Comparison of ENCODE assay signal across 15 cellular contexts in genomic region chr5:150034677-150035076, GRCh38. TPM values are rescaled to one million over a fixed set of nuclear protein-coding genes. Genes with fewer than 3 reads are reported as not detected.
A peak's percentile ranks its signal among the peaks of the same experiment; 100 is the strongest.
DNase-seq lines count a peak whose midpoint lies in the region; ATAC-seq and TF ChIP-seq lines count a peak whose summit lies in the region.
"Had no signal": no experiment of that assay in that cellular context is flagged by ENCODE, and none has a peak within 500 bp of the region (broad histone marks: within the 10 kb centered on the region; RNA-seq: fewer than 3 reads in every experiment).

No MANE protein-coding gene starts in this region.

- peak overlapping the region; percentile 32 for H3K27ac ChIP-seq in ACC112 (ENCODE audit: low read depth, low read length)
- H3K27ac ChIP-seq in H9 (ENCODE audit: insufficient read length, low read depth, low read length): no peak overlapping the region

- H3K36me3 Mint-ChIP-seq in T-helper 17 cell (ENCODE audit: low read depth) (peaks cover 17% of the 10 kb centered on the region), H9 (ENCODE audit: insufficient read depth in 1 of 3, low read depth in 3 of 3) (peaks cover 19 to 76% (median 71%) of the 10 kb centered on the region in 3 experiments; a peak in 6 of 7 replicates)

- H3K4me1 ChIP-seq in ACC112 (ENCODE audit: control insufficient read depth, insufficient read depth, low read length, unreplicated experiment) (peaks cover 35% of the 10 kb centered on the region), H9 (ENCODE audit: insufficient read depth, low read length) (no peaks in the 10 kb centered on the region)
- H3K4me1 ChIP-seq: BE2C had no signal

- ATAC-seq in GM18502 (IDR thresholded peaks at IDR 0.05; ENCODE audit: poor library complexity, unreplicated experiment): peak; percentile 6
- ATAC-seq in T-helper 17 cell: no peak
- ATAC-seq in GM21515 (IDR thresholded peaks at IDR 0.05; ENCODE audit: unreplicated experiment): no peak

- H3K56ac ChIP-seq in H9 (ENCODE audit: insufficient read length, low read depth, low read length): no peak overlapping the region

- H3K18ac ChIP-seq in H9 (ENCODE audit: insufficient read length, low read depth, low read length): no peak overlapping the region

- H3K79me2 ChIP-seq in ACC112 (ENCODE audit: control insufficient read depth, insufficient read depth, low read length, unreplicated experiment) (peaks cover 19% of the 10 kb centered on the region), H9 (ENCODE audit: insufficient read depth, low read length) (no peaks in the 10 kb centered on the region)

- no peak overlapping the region for H2AFZ ChIP-seq in ACC112 (ENCODE audit: low read length, unreplicated experiment)
- H2AFZ ChIP-seq in H9 (ENCODE audit: low read length): no peak overlapping the region

- no peak overlapping the region for H2AK5ac ChIP-seq in H9 (ENCODE audit: insufficient read length, low read length)

- H4K5ac ChIP-seq in H9 (ENCODE audit: insufficient read length, low read depth, low read length): no peak overlapping the region

- H3K4me3 Mint-ChIP-seq in T-helper 17 cell (no peak overlapping the region), H9 (no peak overlapping the region)
- H3K4me3 Mint-ChIP-seq: type B pancreatic cell had no signal

- H3K9me3 ChIP-seq in T-helper 17 cell (ENCODE audit: control insufficient read depth, low read length, poor library complexity, severe bottlenecking) (no peaks in the 10 kb centered on the region), H9 (ENCODE audit: control insufficient read depth, low read depth, low read length) (no peaks in the 10 kb centered on the region)
- H3K9me3 ChIP-seq: BE2C had no signal

- no peaks in the 10 kb centered on the region for H3K23me2 ChIP-seq in H9 (ENCODE audit: insufficient read length, low read depth, low read length, poor library complexity, severe bottlenecking)

- WGBS in H9 (ENCODE audit: extremely low coverage, insufficient read length, low lambda C conversion rate): no CpG with 5 or more reads among the region's 4 CpGs

- TF ChIP-seq CTCF in H9 (conservative IDR thresholded peaks at IDR 0.05): no peak

- H4K20me1 ChIP-seq in H9 (ENCODE audit: control insufficient read depth, insufficient read depth, insufficient read length): no peaks in the 10 kb centered on the region

- no peak overlapping the region for H3T11ph ChIP-seq in H9 (ENCODE audit: low read length)

- H2BK15ac ChIP-seq in H9 (ENCODE audit: low read depth, low read length): no peak overlapping the region

- H3K79me1 ChIP-seq in H9 (ENCODE audit: insufficient read depth, low read depth, low read length, poor library complexity, severe bottlenecking): no peaks in the 10 kb centered on the region

- H2BK12ac ChIP-seq in H9 (ENCODE audit: insufficient read length, low read depth, low read length): no peak overlapping the region

- H3K9me3 Mint-ChIP-seq in H9: no peaks in the 10 kb centered on the region
- H3K9me3 Mint-ChIP-seq: type B pancreatic cell had no signal

- no peak overlapping the region for H3K4me2 ChIP-seq in H9 (ENCODE audit: insufficient read depth, insufficient read length, low read length)

- H3K27ac Mint-ChIP-seq in T-helper 17 cell (peak overlapping the region; percentile 65), H9 (no peak overlapping the region)
- H3K27ac Mint-ChIP-seq: type B pancreatic cell had no signal

- H2BK5ac ChIP-seq in H9 (ENCODE audit: insufficient read length, low read length): no peak overlapping the region

- no peak overlapping the region for H3K23ac ChIP-seq in H9 (ENCODE audit: insufficient read length, low read depth, low read length)

- H3K27me3 ChIP-seq in ACC112 (ENCODE audit: insufficient read depth, low read length) (no peaks in the 10 kb centered on the region), H9 (ENCODE audit: insufficient read depth, low read length) (no peaks in the 10 kb centered on the region)
- H3K27me3 ChIP-seq: BE2C had no signal

- H3K4me3 ChIP-seq in ACC112 (ENCODE audit: low read depth, low read length): no peak overlapping the region

- H3K4ac ChIP-seq in H9 (ENCODE audit: low read depth, low read length): no peak overlapping the region

- H2BK20ac ChIP-seq in H9 (ENCODE audit: low read depth, low read length, poor library complexity, severe bottlenecking): no peak overlapping the region

- no peak overlapping the region for H2BK120ac ChIP-seq in H9 (ENCODE audit: low read depth, low read length, poor library complexity, severe bottlenecking)

- no peak for DNase-seq in T-helper 17 cell
- DNase-seq in glomerular visceral epithelial cell (ENCODE audit: extremely low spot score): peak; percentile 74
- no peak for DNase-seq in DMS 273 (lab: John Stamatoyannopoulos, UW; ENCODE audit: unreplicated experiment)
- DNase-seq in stimulated activated CD8-positive, alpha-beta memory T cell treated with anti-CD3 and anti-CD28 coated beads, Interleukin-4, amount 100 ng/mL, for 48 hours: no peak
- no peak for DNase-seq in H9
- DNase-seq: activated CD4-positive, CD25-positive, alpha-beta regulatory T cell; BE2C; DMS79; effector CD8-positive, alpha-beta T cell; GOT3 had no signal

- H3K36me3 ChIP-seq in ACC112 (ENCODE audit: insufficient read depth, low read length): peaks cover 71% of the 10 kb centered on the region

- no peaks in the 10 kb centered on the region for H3K27me3 Mint-ChIP-seq in T-helper 17 cell
- H3K27me3 Mint-ChIP-seq in H9 (ENCODE audit: low read depth): no peaks in the 10 kb centered on the region
- H3K27me3 Mint-ChIP-seq: type B pancreatic cell had no signal

- no peak overlapping the region for H4K91ac ChIP-seq in H9 (ENCODE audit: insufficient read length, low read depth, low read length)

- H3K4me1 Mint-ChIP-seq in T-helper 17 cell (peaks cover 4% of the 10 kb centered on the region), H9 (no peaks in the 10 kb centered on the region)

- H4K8ac ChIP-seq in H9 (replicated peaks; ENCODE audit: insufficient read length, low read depth, low read length): no peak overlapping the region

- H3K14ac ChIP-seq in H9 (ENCODE audit: insufficient read depth, low read length): no peak overlapping the region

- H3K9ac ChIP-seq in H9 (ENCODE audit: extremely low read depth, insufficient read length, low read length): no peak overlapping the region

RNA-seq across cellular contexts. Expression of gene HMGXB3, which starts 34.1 kb away (rescaled TPM):
- total RNA-seq in T-helper 17 cell: 10 to 100 TPM; 31.9 to 40.8 TPM
- total RNA-seq in H9 (2021): 23.8 and 26.9 TPM in 2 replicates

RNA-seq across cellular contexts. Expression of gene TIGD6, which starts 34.2 kb away (rescaled TPM):
- total RNA-seq in T-helper 17 cell (1 to 10 TPM; 1.4 to 2.0 TPM), H9 (2021) (1.2 and 1.8 TPM in 2 replicates)

RNA-seq across cellular contexts. Expression of gene CSF1R, which starts 51.7 kb away (rescaled TPM):
- total RNA-seq in T-helper 17 cell (1 to 10 TPM; 2.7 to 3.4 TPM), H9 (2021) (0.13 TPM in 1 of 2 replicates, not detected in the other)
- total RNA-seq: lung microvascular endothelial cell had no signal
